Comparison of ENCODE assay signal across 35 cellular contexts in genomic region chr12:16048511-16048910, GRCh38.
"Had no signal": no experiment of that assay in that cellular context is flagged by ENCODE, and none has a peak within 500 bp of the region (broad histone marks: within the 10 kb centered on the region; RNA-seq: fewer than 3 reads in every experiment).

No MANE protein-coding gene starts in this region.

- H3K27me3 ChIP-seq: adrenal gland, body of pancreas, cardiac muscle cell had no signal

- H3K27ac Mint-ChIP-seq: activated B cell treated with CpG ODN at 0.5 μM for 24 hours; activated CD4-positive, alpha-beta memory T cell treated with anti-CD3 and anti-CD28 coated beads for 36 hours; activated CD4-positive, alpha-beta T cell treated with anti-CD3 and anti-CD28 coated beads, Interleukin-2, amount 10 ng/mL, durations not matched to agents 24 days and 14 days; activated CD8-positive, alpha-beta T cell treated with anti-CD3 and anti-CD28 coated beads for 36 hours; activated naive CD4-positive, alpha-beta T cell treated with anti-CD3 and anti-CD28 coated beads for 36 hours; activated naive CD8-positive, alpha-beta T cell treated with anti-CD3 and anti-CD28 coated beads for 36 hours; activated T-cell treated with anti-CD3 and anti-CD28 coated beads, Interleukin-2, amount 50 U/mL, for 72 hours; activated T-helper 1 cell treated with anti-CD3 and anti-CD28 coated beads, Interleukin-12 subunit alpha, Interleukin-12 subunit beta, Interleukin-2, Interleukin-4 antibody, amounts not matched to agents 30 ng/mL and 10 ng/mL and 1 ng/mL, durations not matched to agents 14 hours and 24 hours and 36 hours; activated T-helper 17 cell treated with anti-CD3 and anti-CD28 coated beads, Interleukin-2, amount 50 U/mL, for 72 hours; T-helper 1 cell treated with Interleukin-12 subunit alpha and Interleukin-12 subunit beta and Interleukin-4 antibody, amounts not matched to agents 30 μg/mL and 1 μg/mL, for 36 hours; T-helper 2 cell treated with Interferon-gamma antibody and Interleukin-4, amounts not matched to agents 5 μg/mL and 100 μg/mL, for 36 hours had no signal

- H3K9me3 ChIP-seq: adrenal gland, body of pancreas had no signal

- H3K4me3 ChIP-seq: adrenal gland, body of pancreas, cardiac muscle cell had no signal

- H3K27ac ChIP-seq: adrenal gland, body of pancreas, cardiac muscle cell, VCaP had no signal

- DNase-seq: activated B cell treated with CpG ODN at 0.5 μM for 24 hours; activated CD4-positive, alpha-beta memory T cell treated with anti-CD3 and anti-CD28 coated beads for 36 hours; activated CD4-positive, alpha-beta T cell treated with anti-CD3 and anti-CD28 coated beads for 4 hours; activated CD4-positive, alpha-beta T cell treated with anti-CD3 and anti-CD28 coated beads, Interleukin-2, amount 10 ng/mL, durations not matched to agents 24 days and 14 days; activated CD4-positive, alpha-beta T cell treated with anti-CD3 and anti-CD28 coated beads, Interleukin-2, amount 50 U/mL, for 1 hour; activated CD4-positive, alpha-beta T cell treated with anti-CD3 and anti-CD28 coated beads, Interleukin-2, amount 50 U/mL, for 4 hours; activated CD4-positive, CD25-positive, alpha-beta regulatory T cell treated with anti-CD3 and anti-CD28 coated beads, Interleukin-2, amount 50 U/mL, for 72 hours; activated CD8-positive, alpha-beta memory T cell treated with anti-CD3 and anti-CD28 coated beads, Interleukin-2, amount 50 U/mL, for 4 hours; activated CD8-positive, alpha-beta T cell treated with anti-CD3 and anti-CD28 coated beads for 36 hours; activated effector memory CD4-positive, alpha-beta T cell treated with anti-CD3 and anti-CD28 coated beads, Interleukin-2, amount 50 U/mL, for 16 hours; activated gamma-delta T cell treated with Interleukin-2 at 50 U/mL for 16 hours; activated naive CD4-positive, alpha-beta T cell; activated naive CD4-positive, alpha-beta T cell treated with anti-CD3 and anti-CD28 coated beads for 36 hours; activated naive CD4-positive, alpha-beta T cell treated with anti-CD3 and anti-CD28 coated beads, Interleukin-2, amount 50 U/mL, for 16 hours; activated naive CD8-positive, alpha-beta T cell treated with anti-CD3 and anti-CD28 coated beads for 36 hours; activated T-cell treated with anti-CD3 and anti-CD28 coated beads for 4 hours; activated T-cell treated with anti-CD3 and anti-CD28 coated beads, Interleukin-2, amount 50 U/mL, for 1 hour; activated T-cell treated with anti-CD3 and anti-CD28 coated beads, Interleukin-2, amount 50 U/mL, for 4 hours; activated T-cell treated with anti-CD3 and anti-CD28 coated beads, Interleukin-2, amount 50 U/mL, for 72 hours; adrenal gland; amniotic stem cell; aorta; body of pancreas; caudate nucleus; cerebellar nuclear complex; T-helper 1 cell; T-helper 2 cell; T-helper 9 cell had no signal

- H3K27me3 Mint-ChIP-seq: activated B cell treated with CpG ODN at 0.5 μM for 24 hours; activated CD4-positive, alpha-beta memory T cell treated with anti-CD3 and anti-CD28 coated beads for 36 hours; activated CD4-positive, alpha-beta T cell treated with anti-CD3 and anti-CD28 coated beads, Interleukin-2, amount 10 ng/mL, durations not matched to agents 24 days and 14 days; activated CD8-positive, alpha-beta T cell treated with anti-CD3 and anti-CD28 coated beads for 36 hours; activated naive CD8-positive, alpha-beta T cell treated with anti-CD3 and anti-CD28 coated beads for 36 hours; activated T-helper 17 cell treated with anti-CD3 and anti-CD28 coated beads, Interleukin-2, amount 50 U/mL, for 72 hours; central memory CD8-positive, alpha-beta T cell had no signal

- H3K36me3 ChIP-seq: adrenal gland, cardiac muscle cell had no signal

- H3K4me1 Mint-ChIP-seq: activated B cell treated with CpG ODN at 0.5 μM for 24 hours; activated CD4-positive, alpha-beta T cell treated with anti-CD3 and anti-CD28 coated beads, Interleukin-2, amount 10 ng/mL, durations not matched to agents 24 days and 14 days; activated naive CD8-positive, alpha-beta T cell treated with anti-CD3 and anti-CD28 coated beads for 36 hours; activated T-helper 17 cell treated with anti-CD3 and anti-CD28 coated beads, Interleukin-2, amount 50 U/mL, for 72 hours; central memory CD8-positive, alpha-beta T cell had no signal

- H3K4me1 ChIP-seq: adrenal gland, body of pancreas had no signal

- H3K4me3 Mint-ChIP-seq: activated B cell treated with CpG ODN at 0.5 μM for 24 hours; activated CD4-positive, alpha-beta memory T cell treated with anti-CD3 and anti-CD28 coated beads for 36 hours; activated CD4-positive, alpha-beta T cell treated with anti-CD3 and anti-CD28 coated beads, Interleukin-2, amount 10 ng/mL, durations not matched to agents 24 days and 14 days; activated CD8-positive, alpha-beta T cell treated with anti-CD3 and anti-CD28 coated beads for 36 hours; activated naive CD4-positive, alpha-beta T cell treated with anti-CD3 and anti-CD28 coated beads for 36 hours; activated naive CD8-positive, alpha-beta T cell treated with anti-CD3 and anti-CD28 coated beads for 36 hours; activated T-cell treated with anti-CD3 and anti-CD28 coated beads, Interleukin-2, amount 50 U/mL, for 4 hours; activated T-cell treated with anti-CD3 and anti-CD28 coated beads, Interleukin-2, amount 50 U/mL, for 72 hours; activated T-helper 1 cell treated with anti-CD3 and anti-CD28 coated beads, Interleukin-12 subunit alpha, Interleukin-12 subunit beta, Interleukin-2, Interleukin-4 antibody, amounts not matched to agents 30 ng/mL and 10 ng/mL and 1 ng/mL, durations not matched to agents 14 hours and 24 hours and 36 hours; activated T-helper 17 cell treated with anti-CD3 and anti-CD28 coated beads, Interleukin-2, amount 50 U/mL, for 72 hours; central memory CD8-positive, alpha-beta T cell; T-helper 1 cell treated with Interleukin-12 subunit alpha and Interleukin-12 subunit beta and Interleukin-4 antibody, amounts not matched to agents 30 μg/mL and 1 μg/mL, for 36 hours; T-helper 2 cell treated with Interferon-gamma antibody and Interleukin-4, amounts not matched to agents 5 μg/mL and 100 μg/mL, for 36 hours had no signal
